ENCODE assay signal across 8 cellular contexts in genomic region chr17:64262422-64263260, GRCh38. TPM values are rescaled to one million over a fixed set of nuclear protein-coding genes. Genes with fewer than 3 reads are reported as not detected.
A peak's percentile ranks its signal among the peaks of the same experiment; 100 is the strongest.
DNase-seq lines count a peak whose midpoint lies in the region; ATAC-seq and TF ChIP-seq lines count a peak whose summit lies in the region.

Gene TEX2, minus strand, starts transcription at chr17:64263260. Its CDS starts 49,043 bp downstream, at chr17:64214217.

- H3K36me3 ChIP-seq in OCI-LY3 (replicated peaks; ENCODE audit: low read depth, low read length) = no peaks in the 10 kb centered on the region
- no peaks in the 10 kb centered on the region for H3K36me3 ChIP-seq in fibroblast of lung (ENCODE audit: control insufficient read depth, insufficient read depth, low read length)
- no peaks in the 10 kb centered on the region for H3K36me3 ChIP-seq in subcutaneous abdominal adipose tissue (ENCODE audit: control insufficient read depth in 5 of 5, insufficient read depth in 5 of 5, low read length in 5 of 5)

- H3K27me3 Mint-ChIP-seq in neural crest cell (ENCODE audit: low read depth) = peaks cover 16% of the 10 kb centered on the region

- peak within 1 kb of the TSS; percentile 95 for H3K4me3 ChIP-seq in OCI-LY3 (ENCODE audit: low read length)
- peak within 1 kb of the TSS; percentile 80 to 92 (median 88) for H3K4me3 ChIP-seq in fibroblast of lung (replicated peaks in 1 of 4; ENCODE audit: control extremely low read depth in 1 of 4, insufficient read depth in 1 of 4, low read depth in 3 of 4, low read length in 4 of 4)
- peak within 1 kb of the TSS; percentile 86 to 96 (median 92) for H3K4me3 ChIP-seq in subcutaneous abdominal adipose tissue (ENCODE audit: low read depth in 1 of 5, low read length in 5 of 5)

- H4K20me1 ChIP-seq in OCI-LY3 (ENCODE audit: insufficient read depth, low read length) = peaks cover 2% of the 10 kb centered on the region; the same call in 1 of the 2 replicates
- H4K20me1 ChIP-seq in fibroblast of lung (ENCODE audit: control insufficient read depth, extremely low read depth, insufficient read depth, low read length) = no peaks in the 10 kb centered on the region

- peak within 1 kb of the TSS; percentile 95 for H3K4me3 Mint-ChIP-seq in neural crest cell

- DNase-seq in NCI-H510A treated with DMSO at 0.1 percent for 48 hours (lab: John Stamatoyannopoulos, UW) (peak; percentile 26), NCI-H510A (lab: John Stamatoyannopoulos, UW) (no peak), activated T-helper 1 cell treated with Interleukin-2 at 50 U/mL for 16 hours (ENCODE audit: low read depth) (peak; percentile 36), fibroblast of lung (ENCODE audit: low read depth in 2 of 2) (peak in 1 of 2 donors; percentile 17), neural crest cell (ENCODE audit: low read depth, low spot score) (peak; percentile 25)

- peak within 1 kb of the TSS; percentile 81 for H3K9ac ChIP-seq in OCI-LY3 (ENCODE audit: low read length)
- H3K9ac ChIP-seq in fibroblast of lung (ENCODE audit: insufficient read depth, low read length) = peak within 1 kb of the TSS; percentile 73
- H3K9ac ChIP-seq in subcutaneous abdominal adipose tissue (ENCODE audit: low read length in 5 of 5) = peak within 1 kb of the TSS; percentile 70 to 92 (median 83)

- H2AFZ ChIP-seq in OCI-LY3 (ENCODE audit: low read depth, low read length) = peak within 1 kb of the TSS; percentile 89
- peak within 1 kb of the TSS; percentile 99 for H2AFZ ChIP-seq in fibroblast of lung (ENCODE audit: low read length)

- H3K9me3 Mint-ChIP-seq in neural crest cell = peaks cover 4% of the 10 kb centered on the region

- ATAC-seq in HG02885 (IDR thresholded peaks at IDR 0.05; ENCODE audit: poor library complexity, unreplicated experiment) = peak; percentile 40

- peaks cover 35% of the 10 kb centered on the region for H3K79me2 ChIP-seq in OCI-LY3 (ENCODE audit: low read length)
- peaks cover 14% of the 10 kb centered on the region for H3K79me2 ChIP-seq in fibroblast of lung (ENCODE audit: control insufficient read depth, insufficient read depth, low read length)

- H3K27ac Mint-ChIP-seq in neural crest cell (ENCODE audit: unreplicated experiment) = peak within 1 kb of the TSS; percentile 85

- H3K36me3 Mint-ChIP-seq in neural crest cell (ENCODE audit: low read depth) = no peaks in the 10 kb centered on the region

- peaks cover 36% of the 10 kb centered on the region for H3K4me1 Mint-ChIP-seq in neural crest cell

- H3K27ac ChIP-seq in OCI-LY3 (ENCODE audit: low read length) = peak within 1 kb of the TSS; percentile 51
- peak within 1 kb of the TSS; percentile 51 for H3K27ac ChIP-seq in fibroblast of lung (ENCODE audit: insufficient read depth, low read length)
- H3K27ac ChIP-seq in subcutaneous abdominal adipose tissue (ENCODE audit: low read depth, low read length) = peak within 1 kb of the TSS; percentile 84

- H3K4me2 ChIP-seq in OCI-LY3 (ENCODE audit: low read length) (peak within 1 kb of the TSS; percentile 87), fibroblast of lung (ENCODE audit: extremely low read depth, insufficient read depth, low read length) (peak within 1 kb of the TSS; percentile 99)

- H3K27me3 ChIP-seq in OCI-LY3 (ENCODE audit: low read depth, low read length) = peaks cover 21% of the 10 kb centered on the region
- peaks cover 11% of the 10 kb centered on the region for H3K27me3 ChIP-seq in fibroblast of lung (ENCODE audit: control insufficient read depth, insufficient read depth, low read length)
- H3K27me3 ChIP-seq in subcutaneous abdominal adipose tissue (ENCODE audit: control insufficient read depth in 5 of 5, insufficient read depth in 4 of 5, low read length in 5 of 5) = no peaks in the 10 kb centered on the region

- TF ChIP-seq CTCF in OCI-LY3 (IDR thresholded peaks at IDR 0.05; ENCODE audit: low read depth, low read length) (no peak), fibroblast of lung (conservative IDR thresholded peaks at IDR 0.05 in 1 of 2, IDR thresholded peaks at IDR 0.05 in 1 of 2; ENCODE audit: low read depth in 1 of 2, low read length in 2 of 2) (no peak), neural crest cell (conservative IDR thresholded peaks at IDR 0.05) (no peak)

- H3K9me3 ChIP-seq in OCI-LY3 (ENCODE audit: insufficient read depth, low read length) (no peaks in the 10 kb centered on the region), fibroblast of lung (ENCODE audit: control insufficient read depth, insufficient read depth, low read depth, low read length) (no peaks in the 10 kb centered on the region), subcutaneous abdominal adipose tissue (ENCODE audit: control insufficient read depth in 5 of 5, low read length in 5 of 5) (no peaks in the 10 kb centered on the region)

- H3K4me1 ChIP-seq in OCI-LY3 (ENCODE audit: low read length) (peaks cover 19% of the 10 kb centered on the region), fibroblast of lung (ENCODE audit: control insufficient read depth, extremely low read depth, insufficient read depth, low read length) (peaks cover 5% of the 10 kb centered on the region), subcutaneous abdominal adipose tissue (ENCODE audit: control insufficient read depth in 5 of 5, insufficient read depth in 5 of 5, low read length in 5 of 5) (peaks cover 2 to 36% (median 31%) of the 10 kb centered on the region in 5 donors)

RNA-seq across cellular contexts. Expression of gene TEX2, which starts in this region (rescaled TPM):
- total RNA-seq in fibroblast of lung (23.6 and 33.4 TPM in 2 replicates), neural crest cell (19.2 TPM in 2 replicates)
- polyA plus RNA-seq in fibroblast of lung = 18.6 and 25.6 TPM in 2 replicates
- 16.2 and 18.9 TPM in 2 replicates for polyA plus RNA-seq in fibroblast of lung (2012)
- 25.8 and 39.4 TPM in 2 replicates for polyA minus RNA-seq in fibroblast of lung (ENCODE audit: low replicate concordance)
